Comparison of ENCODE assay signal across 8 cellular contexts in the genomic region with DNA sequence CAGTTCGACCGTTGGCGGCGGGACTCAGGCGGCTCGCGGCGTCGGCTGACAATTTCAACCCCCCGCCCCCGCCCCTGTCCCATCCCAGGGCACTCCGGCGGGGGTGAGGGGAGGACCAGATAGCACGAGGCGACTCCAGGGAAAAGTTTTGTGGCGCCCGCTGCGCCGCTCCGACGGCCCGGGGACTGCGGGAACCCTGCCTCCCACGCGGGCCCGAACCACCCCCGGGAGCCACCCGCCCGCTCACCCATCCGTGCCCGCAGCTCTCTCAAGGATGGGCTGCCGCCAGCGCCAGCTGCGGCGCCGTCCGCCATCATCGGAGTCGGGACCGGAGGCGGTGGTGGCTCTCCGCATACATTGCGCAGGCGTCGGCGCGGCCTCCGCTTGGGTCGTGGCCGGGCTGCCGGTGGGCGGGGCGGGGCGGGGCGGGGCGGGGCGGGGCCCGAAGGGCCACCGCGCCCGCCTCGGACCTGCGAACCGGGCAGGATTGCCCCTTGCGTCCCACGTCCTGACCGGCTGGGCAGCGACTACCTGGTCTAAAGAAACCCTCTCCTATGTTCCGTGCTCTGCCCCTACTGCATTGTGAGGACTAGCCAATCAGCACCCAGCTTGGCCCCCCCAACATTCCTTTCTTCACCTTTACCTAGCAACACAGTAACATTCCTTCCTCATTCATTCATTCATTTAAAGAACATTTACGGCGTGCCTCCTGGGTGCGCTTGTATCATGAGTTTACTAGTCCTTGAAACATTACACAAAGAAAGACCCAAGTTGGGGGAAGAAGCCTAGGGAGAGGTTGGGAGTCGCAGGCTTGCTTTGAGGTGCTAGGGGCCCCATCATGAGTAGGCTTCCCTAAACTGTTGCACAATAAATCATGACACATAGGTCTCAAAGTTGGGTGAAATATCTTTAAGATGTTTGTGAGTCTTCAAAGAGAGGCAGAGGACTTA. TPM values are rescaled to one million over a fixed set of nuclear protein-coding genes. Genes with fewer than 3 reads are reported as not detected.
DNase-seq lines count a peak whose midpoint lies in the region; ATAC-seq and TF ChIP-seq lines count a peak whose summit lies in the region.

A gene with protein sequence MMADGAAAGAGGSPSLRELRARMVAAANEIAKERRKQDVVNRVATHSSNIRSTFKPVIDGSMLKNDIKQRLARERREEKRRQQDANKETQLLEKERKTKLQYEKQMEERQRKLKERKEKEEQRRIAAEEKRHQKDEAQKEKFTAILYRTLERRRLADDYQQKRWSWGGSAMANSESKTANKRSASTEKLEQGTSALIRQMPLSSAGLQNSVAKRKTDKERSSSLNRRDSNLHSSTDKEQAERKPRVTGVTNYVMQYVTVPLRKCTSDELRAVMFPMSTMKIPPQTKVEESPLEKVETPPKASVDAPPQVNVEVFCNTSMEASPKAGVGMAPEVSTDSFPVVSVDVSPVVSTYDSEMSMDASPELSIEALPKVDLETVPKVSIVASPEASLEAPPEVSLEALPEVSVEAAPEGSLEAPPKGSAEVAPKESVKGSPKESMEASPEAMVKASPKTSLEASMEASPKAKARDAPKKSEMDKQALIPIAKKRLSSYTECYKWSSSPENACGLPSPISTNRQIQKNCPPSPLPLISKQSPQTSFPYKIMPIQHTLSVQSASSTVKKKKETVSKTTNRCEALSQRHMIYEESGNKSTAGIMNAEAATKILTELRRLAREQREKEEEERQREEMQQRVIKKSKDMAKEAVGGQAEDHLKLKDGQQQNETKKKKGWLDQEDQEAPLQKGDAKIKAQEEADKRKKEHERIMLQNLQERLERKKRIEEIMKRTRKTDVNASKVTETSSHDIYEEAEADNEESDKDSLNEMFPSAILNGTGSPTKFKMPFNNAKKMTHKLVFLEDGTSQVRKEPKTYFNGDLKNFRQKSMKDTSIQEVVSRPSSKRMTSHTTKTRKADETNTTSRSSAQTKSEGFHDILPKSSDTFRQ (minus strand): TSS at position 359 of the 950 bp plus-strand sequence. CDS start 42 bp downstream, at position 317.

- peak; percentile 88 for ATAC-seq in GM19438 (IDR thresholded peaks at IDR 0.05; ENCODE audit: low read depth, unreplicated experiment)
- peak; percentile 83 for ATAC-seq in HG03565 (IDR thresholded peaks at IDR 0.05; ENCODE audit: unreplicated experiment)

- no peaks in the 10 kb centered on the region for H3K36me3 Mint-ChIP-seq in type B pancreatic cell

- no peaks in the 10 kb centered on the region for H3K4me1 ChIP-seq in parathyroid adenoma

- no peaks in the 10 kb centered on the region for H3K9me3 ChIP-seq in parathyroid adenoma (ENCODE audit: control insufficient read depth, low read length)

- DNase-seq in COLO668 (lab: John Stamatoyannopoulos, UW; ENCODE audit: unreplicated experiment) (peak; percentile 1), SIG-M5 treated with dmso at 0.1 percent for 504 hours (lab: John Stamatoyannopoulos, UW; ENCODE audit: unreplicated experiment) (peak; percentile 69), glomerular visceral epithelial cell (ENCODE audit: extremely low spot score) (peak; percentile 57), type B pancreatic cell (ENCODE audit: extremely low spot score, unreplicated experiment) (no peak)
- peak; percentile 71 for DNase-seq in activated naive CD4-positive, alpha-beta T cell treated with Interleukin-2 at 50 U/mL for 16 hours

- H3K4me1 Mint-ChIP-seq in type B pancreatic cell (ENCODE audit: unreplicated experiment): no peaks in the 10 kb centered on the region

- H3K79me2 ChIP-seq in parathyroid adenoma: no peaks in the 10 kb centered on the region

- H3K27me3 Mint-ChIP-seq in type B pancreatic cell: peaks cover 3% of the 10 kb centered on the region

- peak within 1 kb of the TSS; percentile 94 for H3K27ac Mint-ChIP-seq in type B pancreatic cell

- no peaks in the 10 kb centered on the region for H3K27me3 ChIP-seq in parathyroid adenoma (ENCODE audit: control insufficient read depth, insufficient read depth, low read length)

- peak within 1 kb of the TSS; percentile 59 for H3K27ac ChIP-seq in parathyroid adenoma

- TF ChIP-seq CTCF in parathyroid adenoma (IDR thresholded peaks at IDR 0.05) (no peak), type B pancreatic cell (conservative IDR thresholded peaks at IDR 0.05) (no peak)

- no peaks in the 10 kb centered on the region for H3K9me3 Mint-ChIP-seq in type B pancreatic cell

- H2AFZ ChIP-seq in parathyroid adenoma: peak within 1 kb of the TSS; percentile 90

- no peaks in the 10 kb centered on the region for H3K36me3 ChIP-seq in parathyroid adenoma (ENCODE audit: control insufficient read depth, insufficient read depth, low read length)

- H3K4me3 Mint-ChIP-seq in type B pancreatic cell: peak within 1 kb of the TSS; percentile 95

- H3K4me2 ChIP-seq in parathyroid adenoma (ENCODE audit: low read length): peak within 1 kb of the TSS; percentile 59

- H3K4me3 ChIP-seq in parathyroid adenoma (ENCODE audit: low read depth, low read length): peak within 1 kb of the TSS; percentile 61

- H3K9ac ChIP-seq in parathyroid adenoma: no peak within 1 kb of the TSS

RNA-seq across cellular contexts. Expression of the gene that starts here (rescaled TPM):
- 7.3 and 10.3 TPM in 2 replicates for total RNA-seq in type B pancreatic cell (ENCODE audit: low replicate concordance)
